In genomic region chr1:94721240-94721639, GRCh38 we compare ENCODE assay signal across 10 cellular contexts.
A peak's percentile ranks its signal among the peaks of the same experiment; 100 is the strongest.
DNase-seq lines count a peak whose midpoint lies in the region; ATAC-seq and TF ChIP-seq lines count a peak whose summit lies in the region.
"Had no signal": no experiment of that assay in that cellular context is flagged by ENCODE, and none has a peak within 500 bp of the region (broad histone marks: within the 10 kb centered on the region; RNA-seq: fewer than 3 reads in every experiment).

No MANE protein-coding gene starts in this region.

- no peak overlapping the region for H3K56ac ChIP-seq in mesendoderm (ENCODE audit: low read length)

- CTCF ChIA-PET in activated CD8-positive, alpha-beta T cell treated with anti-CD3 and anti-CD28 coated beads, Interleukin-2, amount 10 ng/mL, durations not matched to agents 7 days and 5 days (lab: Charles Lee): interaction anchor here (0.7 to 1.0 kb wide), 2 partner anchors 9 kb away, joined by 3 read pairs; no protein-coding TSS in a partner anchor

- peaks cover 68% of the 10 kb centered on the region for H3K4me1 Mint-ChIP-seq in dendritic cell treated with granulocyte-macrophage colony-stimulating factor and Interleukin-4, amounts not matched to agents 40 ng/mL and 50 ng/mL, for 4 days (ENCODE audit: low read depth)
- H3K4me1 Mint-ChIP-seq in activated CD8-positive, alpha-beta T cell treated with anti-CD3 and anti-CD28 coated beads, Interleukin-2, amount 10 ng/mL, durations not matched to agents 7 days and 5 days (ENCODE audit: low read depth): peaks cover 13% of the 10 kb centered on the region

- H3K23ac ChIP-seq in mesendoderm (ENCODE audit: low read length): no peak overlapping the region

- H3K18ac ChIP-seq in mesendoderm (ENCODE audit: low read length): no peak overlapping the region

- no peaks in the 10 kb centered on the region for H3K79me1 ChIP-seq in mesendoderm (ENCODE audit: low read length)

- no peak overlapping the region for H2AK5ac ChIP-seq in mesendoderm (ENCODE audit: low read length)

- no CpG with 5 or more reads among the region's 7 CpGs for WGBS in mesendoderm (ENCODE audit: extremely low coverage, insufficient coverage, low lambda C conversion rate)
- 80 to 85% (median 81%) methylated on average over 7 of the region's 7 CpGs for WGBS in psoas muscle, 3 donors

- POLR2A ChIA-PET in activated CD8-positive, alpha-beta T cell treated with anti-CD3 and anti-CD28 coated beads, Interleukin-2, amount 10 ng/mL, durations not matched to agents 7 days and 5 days (lab: Charles Lee): no interaction called here

- intact Hi-C loops in dendritic cell treated with granulocyte-macrophage colony-stimulating factor and Interleukin-4, amounts not matched to agents 40 ng/mL and 50 ng/mL, for 4 days (cut with micrococcal nuclease): no loop called here
- intact Hi-C loops in psoas muscle (cut with DNase I): no loop called here

- H3K36me3 Mint-ChIP-seq in dendritic cell treated with granulocyte-macrophage colony-stimulating factor and Interleukin-4, amounts not matched to agents 40 ng/mL and 50 ng/mL, for 4 days (ENCODE audit: low read depth): no peaks in the 10 kb centered on the region
- no peaks in the 10 kb centered on the region for H3K36me3 Mint-ChIP-seq in activated CD8-positive, alpha-beta T cell treated with anti-CD3 and anti-CD28 coated beads, Interleukin-2, amount 10 ng/mL, durations not matched to agents 7 days and 5 days (ENCODE audit: low read depth)
- H3K36me3 Mint-ChIP-seq: natural killer cell treated with Interleukin-12 subunit alpha and Interleukin-12 subunit beta and Interleukin-15 and Interleukin-18, amount 100 ng/mL, for 72 hours had no signal

- peak; percentile 48 for DNase-seq in DND-41
- DNase-seq in epidermal melanocyte (ENCODE audit: insufficient read length, low spot score): no peak
- no peak for DNase-seq in activated CD8-positive, alpha-beta T cell treated with anti-CD3 and anti-CD28 coated beads, Interleukin-2, amount 10 ng/mL, durations not matched to agents 7 days and 5 days
- DNase-seq in mesendoderm: no peak
- no peak for DNase-seq in psoas muscle
- DNase-seq: BE2C had no signal

- 0 out of 2 replicates have a peak overlapping the region, but pooled peaks have one; percentile 32 for H3K27ac ChIP-seq in DND-41 (ENCODE audit: low read length)
- no peak overlapping the region for H3K27ac ChIP-seq in mesendoderm (ENCODE audit: low read depth, low read length)
- H3K27ac ChIP-seq in psoas muscle: no peak overlapping the region

- H3K79me2 ChIP-seq in DND-41 (ENCODE audit: insufficient read depth, low read length): no peaks in the 10 kb centered on the region
- no peaks in the 10 kb centered on the region for H3K79me2 ChIP-seq in mesendoderm (ENCODE audit: control insufficient read depth, insufficient read depth, low read length)

- H4K8ac ChIP-seq in mesendoderm (ENCODE audit: low read depth, low read length): no peak overlapping the region

- no peak overlapping the region for H2BK120ac ChIP-seq in mesendoderm (ENCODE audit: low read depth, low read length)

- H4K20me1 ChIP-seq in DND-41 (ENCODE audit: insufficient read depth, low read length): no peaks in the 10 kb centered on the region

- H3K36me3 ChIP-seq in DND-41 (ENCODE audit: insufficient read depth, low read length) (no peaks in the 10 kb centered on the region), mesendoderm (ENCODE audit: control insufficient read depth, insufficient read depth, low read length) (no peaks in the 10 kb centered on the region), psoas muscle (ENCODE audit: insufficient read depth in 1 of 2, low read depth in 1 of 2) (no peaks in the 10 kb centered on the region)
- H3K36me3 ChIP-seq: BE2C had no signal

- TF ChIP-seq CTCF in DND-41 (IDR thresholded peaks at IDR 0.05; ENCODE audit: borderline replicate concordance, extremely low read depth, low read length, poor library complexity, severe bottlenecking) (peak; percentile 11), psoas muscle (IDR thresholded peaks at IDR 0.05) (no peak)

- H3K9me3 ChIP-seq in DND-41 (ENCODE audit: insufficient read depth, low read length, severe bottlenecking): no peaks in the 10 kb centered on the region
- no peaks in the 10 kb centered on the region for H3K9me3 ChIP-seq in psoas muscle
- H3K9me3 ChIP-seq: BE2C had no signal

- H3K9ac ChIP-seq in DND-41 (ENCODE audit: low read depth, low read length) (no peak overlapping the region), mesendoderm (ENCODE audit: low read length) (no peak overlapping the region)

- H3K4me3 Mint-ChIP-seq in dendritic cell treated with granulocyte-macrophage colony-stimulating factor and Interleukin-4, amounts not matched to agents 40 ng/mL and 50 ng/mL, for 4 days: no peak overlapping the region
- H3K4me3 Mint-ChIP-seq in activated CD8-positive, alpha-beta T cell treated with anti-CD3 and anti-CD28 coated beads, Interleukin-2, amount 10 ng/mL, durations not matched to agents 7 days and 5 days: no peak overlapping the region

- peak overlapping the region; percentile 81 for H3K27ac Mint-ChIP-seq in dendritic cell treated with granulocyte-macrophage colony-stimulating factor and Interleukin-4, amounts not matched to agents 40 ng/mL and 50 ng/mL, for 4 days
- H3K27ac Mint-ChIP-seq in activated CD8-positive, alpha-beta T cell treated with anti-CD3 and anti-CD28 coated beads, Interleukin-2, amount 10 ng/mL, durations not matched to agents 7 days and 5 days: no peak overlapping the region

- H3K4me2 ChIP-seq in DND-41 (ENCODE audit: insufficient read depth, low read length): no peak overlapping the region
- H3K4me2 ChIP-seq in mesendoderm (ENCODE audit: low read length): no peak overlapping the region

- no peaks in the 10 kb centered on the region for H3K9me3 Mint-ChIP-seq in dendritic cell treated with granulocyte-macrophage colony-stimulating factor and Interleukin-4, amounts not matched to agents 40 ng/mL and 50 ng/mL, for 4 days
- H3K9me3 Mint-ChIP-seq in activated CD8-positive, alpha-beta T cell treated with anti-CD3 and anti-CD28 coated beads, Interleukin-2, amount 10 ng/mL, durations not matched to agents 7 days and 5 days (ENCODE audit: insufficient read depth): no peaks in the 10 kb centered on the region
- H3K9me3 Mint-ChIP-seq: natural killer cell treated with Interleukin-12 subunit alpha and Interleukin-12 subunit beta and Interleukin-15 and Interleukin-18, amount 100 ng/mL, for 72 hours had no signal

- peaks cover 2% of the 10 kb centered on the region for H3K27me3 Mint-ChIP-seq in dendritic cell treated with granulocyte-macrophage colony-stimulating factor and Interleukin-4, amounts not matched to agents 40 ng/mL and 50 ng/mL, for 4 days
- H3K27me3 Mint-ChIP-seq in activated CD8-positive, alpha-beta T cell treated with anti-CD3 and anti-CD28 coated beads, Interleukin-2, amount 10 ng/mL, durations not matched to agents 7 days and 5 days (ENCODE audit: low read depth): peaks cover 10% of the 10 kb centered on the region

- H3K4me3 ChIP-seq in DND-41 (ENCODE audit: low read depth in 1 of 2, low read length in 2 of 2): no peak overlapping the region
- H3K4me3 ChIP-seq in mesendoderm (ENCODE audit: low read length): no peak overlapping the region
- no peak overlapping the region for H3K4me3 ChIP-seq in psoas muscle

- H3K27me3 ChIP-seq in DND-41 (ENCODE audit: insufficient read depth, low read length, poor library complexity) (no peaks in the 10 kb centered on the region), mesendoderm (ENCODE audit: insufficient read depth, low read length, poor library complexity) (no peaks in the 10 kb centered on the region), psoas muscle (ENCODE audit: insufficient read depth in 3 of 3, low read length in 2 of 3) (no peaks in the 10 kb centered on the region)
- H3K27me3 ChIP-seq: BE2C had no signal

- H2AFZ ChIP-seq in DND-41 (ENCODE audit: low read depth, low read length): no peak overlapping the region

- no peak overlapping the region for H2BK15ac ChIP-seq in mesendoderm (replicated peaks; ENCODE audit: low read depth)

- H3K4me1 ChIP-seq in DND-41 (ENCODE audit: insufficient read depth, low read length) (peaks cover 10% of the 10 kb centered on the region), mesendoderm (ENCODE audit: control insufficient read depth, low read depth, low read length) (no peaks in the 10 kb centered on the region), psoas muscle (no peaks in the 10 kb centered on the region)
- H3K4me1 ChIP-seq: BE2C had no signal

- H2BK5ac ChIP-seq in mesendoderm (ENCODE audit: low read length): no peak overlapping the region

- peak; percentile 75 for ATAC-seq in DND-41 (ENCODE audit: insufficient read depth, low read depth)
- peak; percentile 43 for ATAC-seq in GM19397 (IDR thresholded peaks at IDR 0.05; ENCODE audit: unreplicated experiment)
- peak; percentile 46 for ATAC-seq in HG03342 (IDR thresholded peaks at IDR 0.05; ENCODE audit: unreplicated experiment)
- ATAC-seq in activated CD8-positive, alpha-beta T cell treated with anti-CD3 and anti-CD28 coated beads, Interleukin-2, amount 10 ng/mL, durations not matched to agents 7 days and 5 days: no peak
- no peak for ATAC-seq in psoas muscle

- H4K5ac ChIP-seq in mesendoderm (ENCODE audit: low read length): no peak overlapping the region

- no peak overlapping the region for H3K4ac ChIP-seq in mesendoderm (ENCODE audit: low read depth, low read length)

Comparison
In these comparisons a context has a peak if more than half of its experiments do, and no peak if none do; other contexts are left out.
1. ATAC-seq: peak in DND-41 (single experiment), GM19397 (single experiment) and HG03342 (single experiment); none in activated CD8-positive, alpha-beta T cell treated with anti-CD3 and anti-CD28 coated beads, Interleukin-2, amount 10 ng/mL, durations not matched to agents 7 days and 5 days (single experiment) and psoas muscle (0 of 4).